Comparison of ENCODE assay signal across 18 cellular contexts in the genomic region with DNA sequence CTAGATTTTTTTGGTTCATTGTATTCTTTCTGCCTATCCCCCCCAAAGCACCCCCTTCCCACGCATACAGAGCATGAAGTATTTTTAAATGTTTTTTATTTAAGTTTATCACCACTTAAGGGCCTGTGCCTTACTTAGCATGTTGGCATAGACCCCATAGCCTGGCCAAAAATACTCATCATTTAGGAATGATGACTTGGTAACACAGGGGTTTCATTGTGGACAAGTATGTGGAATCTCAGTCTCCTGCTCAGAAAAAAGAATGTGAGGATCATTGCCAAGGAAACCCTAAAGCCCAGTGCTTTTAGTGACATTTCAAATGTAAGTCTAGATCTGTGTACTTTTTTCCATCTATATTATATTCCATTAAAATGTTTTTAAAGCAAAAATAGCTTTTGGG.
A peak's percentile ranks its signal among the peaks of the same experiment; 100 is the strongest.
DNase-seq lines count a peak whose midpoint lies in the region; ATAC-seq and TF ChIP-seq lines count a peak whose summit lies in the region.
"Had no signal": no experiment of that assay in that cellular context is flagged by ENCODE, and none has a peak within 500 bp of the region (broad histone marks: within the 10 kb centered on the region; RNA-seq: fewer than 3 reads in every experiment).

No MANE protein-coding gene starts in this region.

- H3K4me2 ChIP-seq in PC-3 (ENCODE audit: low read length), result no peak overlapping the region

- no peaks in the 10 kb centered on the region for H3K36me3 Mint-ChIP-seq in activated T-cell treated with anti-CD3 and anti-CD28 coated beads, Interleukin-2, amount 50 U/mL, for 24 hours (ENCODE audit: low read depth)
- H3K36me3 Mint-ChIP-seq: CD4-positive, CD25-positive, alpha-beta regulatory T cell had no signal

- no peak overlapping the region for H2AFZ ChIP-seq in PC-3 (ENCODE audit: low read length)

- no peaks in the 10 kb centered on the region for H3K36me3 ChIP-seq in PC-3 (ENCODE audit: low read depth, low read length)

- H3K27me3 ChIP-seq in PC-3 (ENCODE audit: low read length), result no peaks in the 10 kb centered on the region

- no peaks in the 10 kb centered on the region for H3K9me2 ChIP-seq in PC-3 (replicated peaks; ENCODE audit: low read length)

- ATAC-seq in PC-3, result peak; percentile 52; the same call in 1 of the 2 replicates
- ATAC-seq in HG03354 (IDR thresholded peaks at IDR 0.05; ENCODE audit: poor library complexity, severe bottlenecking, unreplicated experiment), result no peak

- H3K27ac ChIP-seq in PC-3 (ENCODE audit: low read length), result no peak overlapping the region

- no peaks in the 10 kb centered on the region for H3K9me3 Mint-ChIP-seq in activated T-cell treated with anti-CD3 and anti-CD28 coated beads, Interleukin-2, amount 50 U/mL, for 24 hours
- H3K9me3 Mint-ChIP-seq: activated CD4-positive, alpha-beta T cell treated with anti-CD3 and anti-CD28 coated beads, Interleukin-2, amount 10 ng/mL, durations not matched to agents 7 days and 5 days; activated T-helper 1 cell treated with anti-CD3 and anti-CD28 coated beads, Interleukin-12 subunit alpha, Interleukin-12 subunit beta, Interleukin-2, Interleukin-4 antibody, amounts not matched to agents 30 ng/mL and 10 ng/mL and 1 ng/mL, durations not matched to agents 14 hours and 24 hours and 36 hours had no signal

- H3F3A ChIP-seq in PC-3 (ENCODE audit: low read length, unreplicated experiment), result peaks cover 2% of the 10 kb centered on the region

- BruUV-seq in PC-3 (replicated peaks; lab: Mats Ljungman, UMichigan), result no TSS peak

- H4K20me1 ChIP-seq in PC-3 (ENCODE audit: low read length), result no peaks in the 10 kb centered on the region

- intact Hi-C loops in PC-3 (cut with micrococcal nuclease), result loop anchor here (10.0 kb wide), 1 partner anchor 1078 kb away; no protein-coding TSS in a partner anchor
- intact Hi-C loops in posterior vena cava (cut with DNase I), result no loop called here

- no peak overlapping the region for H3K4me3 ChIP-seq in PC-3 (ENCODE audit: low read length)
- H3K4me3 ChIP-seq in epithelial cell of esophagus (ENCODE audit: low read length), result no peak overlapping the region

- POLR2A ChIA-PET in PC-3 (lab: Charles Lee; ENCODE audit: unreplicated experiment), result no interaction called here

- H3K79me2 ChIP-seq in PC-3 (ENCODE audit: low read length), result peaks cover 99% of the 10 kb centered on the region

- no peak overlapping the region for H3K27ac Mint-ChIP-seq in activated T-cell treated with anti-CD3 and anti-CD28 coated beads, Interleukin-2, amount 50 U/mL, for 24 hours
- H3K27ac Mint-ChIP-seq: activated CD4-positive, alpha-beta T cell treated with anti-CD3 and anti-CD28 coated beads, Interleukin-2, amount 10 ng/mL, durations not matched to agents 7 days and 5 days; activated T-helper 1 cell treated with anti-CD3 and anti-CD28 coated beads, Interleukin-12 subunit alpha, Interleukin-12 subunit beta, Interleukin-2, Interleukin-4 antibody, amounts not matched to agents 30 ng/mL and 10 ng/mL and 1 ng/mL, durations not matched to agents 14 hours and 24 hours and 36 hours; CD4-positive, CD25-positive, alpha-beta regulatory T cell; progenitor cell of endocrine pancreas had no signal

- no peaks in the 10 kb centered on the region for H3K27me3 Mint-ChIP-seq in activated T-cell treated with anti-CD3 and anti-CD28 coated beads, Interleukin-2, amount 50 U/mL, for 24 hours
- H3K27me3 Mint-ChIP-seq: CD4-positive, CD25-positive, alpha-beta regulatory T cell; progenitor cell of endocrine pancreas had no signal

- H3K4me1 ChIP-seq in PC-3 (ENCODE audit: insufficient read depth, low read length), result peaks cover 39% of the 10 kb centered on the region

- no peaks in the 10 kb centered on the region for H3K9me3 ChIP-seq in PC-3 (ENCODE audit: low read length)

- peak; percentile 93 for DNase-seq in EH (ENCODE audit: low read depth)
- DNase-seq in PC-3, result peak; percentile 79
- DNase-seq in epithelial cell of esophagus (ENCODE audit: low read depth), result peak; percentile 9
- peak; percentile 78 for DNase-seq in renal cortical epithelial cell (ENCODE audit: low read depth)
- no peak for DNase-seq in activated T-cell treated with anti-CD3 and anti-CD28 coated beads, Interleukin-2, amount 50 U/mL, for 24 hours
- DNase-seq in stimulated activated naive CD4-positive, alpha-beta T cell treated with Interleukin-2 at 50 U/mL for 16 hours (lab: John Stamatoyannopoulos, UW), result no peak
- no peak for DNase-seq in posterior vena cava (ENCODE audit: low spot score)
- DNase-seq: activated CD4-positive, alpha-beta T cell treated with anti-CD3 and anti-CD28 coated beads, Interleukin-2, amount 10 ng/mL, durations not matched to agents 7 days and 5 days; aorta; CD4-positive, CD25-positive, alpha-beta regulatory T cell; effector memory CD4-positive, alpha-beta T cell; head of caudate nucleus; kidney; SHP77 treated with DMSO at 0.1 percent for 48 hours; T1000 had no signal

- no peak overlapping the region for H3K9ac ChIP-seq in PC-3 (ENCODE audit: low read length)

- no peak for TF ChIP-seq CTCF in PC-3 (conservative IDR thresholded peaks at IDR 0.05; ENCODE audit: low read depth, low read length)
- TF ChIP-seq CTCF in epithelial cell of esophagus (IDR thresholded peaks at IDR 0.05; ENCODE audit: insufficient read depth, low read depth, low read length, missing control alignments), result no peak

- H3K4me3 Mint-ChIP-seq in activated T-cell treated with anti-CD3 and anti-CD28 coated beads, Interleukin-2, amount 50 U/mL, for 24 hours, result no peak overlapping the region
- H3K4me3 Mint-ChIP-seq: activated CD4-positive, alpha-beta T cell treated with anti-CD3 and anti-CD28 coated beads, Interleukin-2, amount 10 ng/mL, durations not matched to agents 7 days and 5 days; activated T-helper 1 cell treated with anti-CD3 and anti-CD28 coated beads, Interleukin-12 subunit alpha, Interleukin-12 subunit beta, Interleukin-2, Interleukin-4 antibody, amounts not matched to agents 30 ng/mL and 10 ng/mL and 1 ng/mL, durations not matched to agents 14 hours and 24 hours and 36 hours; CD4-positive, CD25-positive, alpha-beta regulatory T cell had no signal

- CTCF ChIA-PET in PC-3 (lab: Charles Lee), result no interaction called here

- no peaks in the 10 kb centered on the region for H3K4me1 Mint-ChIP-seq in activated T-cell treated with anti-CD3 and anti-CD28 coated beads, Interleukin-2, amount 50 U/mL, for 24 hours (ENCODE audit: low read depth)
- H3K4me1 Mint-ChIP-seq: activated CD4-positive, alpha-beta T cell treated with anti-CD3 and anti-CD28 coated beads, Interleukin-2, amount 10 ng/mL, durations not matched to agents 7 days and 5 days had no signal

Comparison
In these comparisons a context has a peak if more than half of its experiments do, and no peak if none do; other contexts are left out.
1. DNase-seq: peak in EH (single experiment), PC-3 (single experiment), epithelial cell of esophagus (single experiment) and renal cortical epithelial cell (single experiment); none in activated T-cell treated with anti-CD3 and anti-CD28 coated beads, Interleukin-2, amount 50 U/mL, for 24 hours (single experiment), stimulated activated naive CD4-positive, alpha-beta T cell treated with Interleukin-2 at 50 U/mL for 16 hours (single experiment) and posterior vena cava (single experiment).